ENCODE assay signal across 8 cellular contexts in genomic region chr5:43063731-43064171, GRCh38. TPM values are rescaled to one million over a fixed set of nuclear protein-coding genes. Genes with fewer than 3 reads are reported as not detected.
DNase-seq lines count a peak whose midpoint lies in the region; TF ChIP-seq lines count a peak whose summit lies in the region.

No MANE protein-coding gene starts in this region.

- H3K9me3 Mint-ChIP-seq in activated CD4-positive, alpha-beta memory T cell treated with anti-CD3 and anti-CD28 coated beads for 36 hours: peaks cover 14% of the 10 kb centered on the region

- CTCF ChIA-PET in activated CD4-positive, alpha-beta memory T cell treated with anti-CD3 and anti-CD28 coated beads for 36 hours (lab: Charles Lee): interaction anchor here (1.0 to 4.7 kb wide), 10 partner anchors 10 to 326 kb away, joined by 3 to 45 read pairs (median 7); no protein-coding TSS in a partner anchor

- H3K27me3 ChIP-seq in hepatocyte: no peaks in the 10 kb centered on the region

- H3K36me3 Mint-ChIP-seq in activated CD4-positive, alpha-beta memory T cell treated with anti-CD3 and anti-CD28 coated beads for 36 hours: peaks cover 23% of the 10 kb centered on the region

- H3K27ac ChIP-seq in hepatocyte (peak overlapping the region; percentile 100), substantia nigra (ENCODE audit: low read depth, low read length, poor library complexity, severe bottlenecking) (peak overlapping the region; percentile 35)

- H2AFZ ChIP-seq in hepatocyte: peak overlapping the region; percentile 58

- no peak for TF ChIP-seq CTCF in hepatocyte (IDR thresholded peaks at IDR 0.05; ENCODE audit: poor library complexity)

- no peaks in the 10 kb centered on the region for H3K9me2 ChIP-seq in hepatocyte (replicated peaks; ENCODE audit: insufficient read depth)

- peak; percentile 61 for DNase-seq in NCI-H2227 (lab: John Stamatoyannopoulos, UW; ENCODE audit: unreplicated experiment)
- no peak for DNase-seq in NCI-H2227 treated with DMSO at 0.1 percent for 48 hours (lab: John Stamatoyannopoulos, UW)
- DNase-seq in activated CD4-positive, alpha-beta memory T cell treated with anti-CD3 and anti-CD28 coated beads for 36 hours: no peak
- DNase-seq in hepatocyte (ENCODE audit: low spot score): peak; percentile 15
- peak in 4 of 49 donors; percentile 3 to 31 (median 14) for DNase-seq in substantia nigra (lab: John Stamatoyannopoulos, UW)
- no peak for DNase-seq in activated CD4-positive, CD25-positive, alpha-beta regulatory T cell treated with anti-CD3 and anti-CD28 coated beads, Interleukin-2, amount 50 U/mL, for 72 hours
- DNase-seq in putamen (ENCODE audit: low spot score): no peak
- no peak for DNase-seq in cortex of kidney (lab: John Stamatoyannopoulos, UW)

- H3K27ac Mint-ChIP-seq in activated CD4-positive, alpha-beta memory T cell treated with anti-CD3 and anti-CD28 coated beads for 36 hours: peak overlapping the region; percentile 99

- H3K27me3 Mint-ChIP-seq in activated CD4-positive, alpha-beta memory T cell treated with anti-CD3 and anti-CD28 coated beads for 36 hours: no peaks in the 10 kb centered on the region

- peaks cover 19% of the 10 kb centered on the region for H3K4me1 Mint-ChIP-seq in activated CD4-positive, alpha-beta memory T cell treated with anti-CD3 and anti-CD28 coated beads for 36 hours (ENCODE audit: low read depth)

- no peaks in the 10 kb centered on the region for H3K9me3 ChIP-seq in hepatocyte (ENCODE audit: low read depth)

- peaks cover 15% of the 10 kb centered on the region for H3K4me1 ChIP-seq in hepatocyte (ENCODE audit: insufficient read depth)

- POLR2A ChIA-PET in activated CD4-positive, alpha-beta memory T cell treated with anti-CD3 and anti-CD28 coated beads for 36 hours (lab: Charles Lee): interaction anchor here (0.8 to 4.5 kb wide), 8 partner anchors 22 to 113 kb away, joined by 3 to 51 read pairs (median 20); partner anchors contain the start of gene ZNF131

- intact Hi-C loops in activated CD4-positive, alpha-beta memory T cell treated with anti-CD3 and anti-CD28 coated beads for 36 hours (cut with micrococcal nuclease): loop anchor here (1.0 to 10.0 kb wide), 7 partner anchors 23 to 493 kb away; partner anchors contain the start of genes ANXA2R, C5orf34, CCDC152 and PAIP1

- no peak overlapping the region for H3K4me3 Mint-ChIP-seq in activated CD4-positive, alpha-beta memory T cell treated with anti-CD3 and anti-CD28 coated beads for 36 hours

- H4K20me1 ChIP-seq in hepatocyte (ENCODE audit: insufficient read depth, poor library complexity, severe bottlenecking): no peaks in the 10 kb centered on the region

- peaks cover 46% of the 10 kb centered on the region for H3K79me2 ChIP-seq in hepatocyte

- peak overlapping the region; percentile 81 for H3K4me2 ChIP-seq in hepatocyte

- no peak overlapping the region for H3K4me3 ChIP-seq in hepatocyte

- no peaks in the 10 kb centered on the region for H3K36me3 ChIP-seq in hepatocyte (replicated peaks; ENCODE audit: insufficient read depth, low read depth)

- 70% methylated on average over 12 of the region's 12 CpGs for WGBS in hepatocyte (ENCODE audit: low lambda C conversion rate, missing lambda C conversion rate)

RNA-seq across cellular contexts. Expression of gene ANXA2R, which starts 23.6 kb away (rescaled TPM):
- 1 to 10 TPM; 2.8 to 3.8 TPM for total RNA-seq in activated CD4-positive, alpha-beta memory T cell treated with anti-CD3 and anti-CD28 coated beads for 36 hours
- 0.93 and 4.4 TPM in 2 replicates for total RNA-seq in hepatocyte
- polyA plus RNA-seq in hepatocyte: 3.2 and 4.5 TPM in 2 replicates

RNA-seq across cellular contexts. Expression of gene ZNF131, which starts 57.0 kb away (rescaled TPM):
- total RNA-seq in activated CD4-positive, alpha-beta memory T cell treated with anti-CD3 and anti-CD28 coated beads for 36 hours: 10 to 100 TPM; 27.3 to 27.8 TPM
- 27.9 and 44.7 TPM in 2 replicates for total RNA-seq in hepatocyte
- polyA plus RNA-seq in hepatocyte: 23.1 and 27.1 TPM in 2 replicates

Comparison
In these comparisons a context has a peak if more than half of its experiments do, and no peak if none do; other contexts are left out.
1. DNase-seq: peak in NCI-H2227 (single experiment) and hepatocyte (single experiment); none in NCI-H2227 treated with DMSO at 0.1 percent for 48 hours (single experiment), activated CD4-positive, alpha-beta memory T cell treated with anti-CD3 and anti-CD28 coated beads for 36 hours (single experiment), activated CD4-positive, CD25-positive, alpha-beta regulatory T cell treated with anti-CD3 and anti-CD28 coated beads, Interleukin-2, amount 50 U/mL, for 72 hours (single experiment), putamen (single experiment) and cortex of kidney (single experiment).